In genomic region chr11:11373934-11374333, GRCh38 we compare ENCODE assay signal across 28 cellular contexts.
"Had no signal": no experiment of that assay in that cellular context is flagged by ENCODE, and none has a peak within 500 bp of the region (broad histone marks: within the 10 kb centered on the region; RNA-seq: fewer than 3 reads in every experiment).

No MANE protein-coding gene starts in this region.

- H3K27me3 Mint-ChIP-seq: activated B cell treated with CpG ODN at 0.5 μM for 24 hours had no signal

- H3K9me2 ChIP-seq: SK-N-SH had no signal

- H3K4me3 ChIP-seq: SJSA1 had no signal

- DNase-seq: activated B cell treated with CpG ODN at 0.5 μM for 24 hours; activated CD4-positive, alpha-beta memory T cell treated with anti-CD3 and anti-CD28 coated beads for 36 hours; activated CD4-positive, alpha-beta T cell treated with anti-CD3 and anti-CD28 coated beads for 4 hours; activated CD4-positive, alpha-beta T cell treated with anti-CD3 and anti-CD28 coated beads, Interleukin-2, amount 50 U/mL, for 1 hour; activated CD4-positive, CD25-positive, alpha-beta regulatory T cell treated with anti-CD3 and anti-CD28 coated beads, Interleukin-2, amount 50 U/mL, for 72 hours; activated CD8-positive, alpha-beta memory T cell treated with anti-CD3 and anti-CD28 coated beads, Interleukin-2, amount 50 U/mL, for 4 hours; activated naive CD4-positive, alpha-beta T cell treated with anti-CD3 and anti-CD28 coated beads, Interleukin-2, amount 10 ng/mL, durations not matched to agents 7 days and 5 days; activated naive CD8-positive, alpha-beta T cell treated with anti-CD3 and anti-CD28 coated beads, Interleukin-2, amount 50 U/mL, for 24 hours; activated T-cell treated with anti-CD3 and anti-CD28 coated beads for 4 hours; activated T-cell treated with anti-CD3 and anti-CD28 coated beads, Interleukin-2, amount 50 U/mL, for 4 hours; anterior cingulate cortex; caudate nucleus; Karpas-422; KBM-7; NCI-H1105; NCI-H1417 treated with DMSO at 0.1 percent for 48 hours; NCI-H187 treated with DMSO at 0.1 percent for 48 hours; NCI-H2081; NCI-H345; NCI-H524 treated with DMSO at 0.1 percent for 48 hours; SHP77 treated with DMSO at 0.1 percent for 48 hours; SK-N-SH had no signal

- H3K27me3 ChIP-seq: SJSA1 had no signal

- H3K4me1 Mint-ChIP-seq: activated B cell treated with CpG ODN at 0.5 μM for 24 hours; activated naive CD4-positive, alpha-beta T cell treated with anti-CD3 and anti-CD28 coated beads, Interleukin-2, amount 10 ng/mL, durations not matched to agents 7 days and 5 days; activated naive CD8-positive, alpha-beta T cell treated with anti-CD3 and anti-CD28 coated beads, Interleukin-2, amount 50 U/mL, for 24 hours had no signal

- H3K4me3 Mint-ChIP-seq: activated B cell treated with CpG ODN at 0.5 μM for 24 hours; activated CD4-positive, alpha-beta memory T cell treated with anti-CD3 and anti-CD28 coated beads for 36 hours; activated naive CD4-positive, alpha-beta T cell treated with anti-CD3 and anti-CD28 coated beads, Interleukin-2, amount 10 ng/mL, durations not matched to agents 7 days and 5 days; activated naive CD8-positive, alpha-beta T cell; activated naive CD8-positive, alpha-beta T cell treated with anti-CD3 and anti-CD28 coated beads, Interleukin-2, amount 50 U/mL, for 24 hours; activated T-cell treated with anti-CD3 and anti-CD28 coated beads, Interleukin-2, amount 50 U/mL, for 4 hours; activated T-helper 1 cell treated with anti-CD3 and anti-CD28 coated beads, Interleukin-12 subunit alpha, Interleukin-12 subunit beta, Interleukin-2, Interleukin-4 antibody, amounts not matched to agents 30 ng/mL and 10 ng/mL and 1 ng/mL, durations not matched to agents 14 hours and 24 hours and 36 hours; brain; T-helper 1 cell treated with Interleukin-12 subunit alpha and Interleukin-12 subunit beta and Interleukin-4 antibody, amounts not matched to agents 30 μg/mL and 1 μg/mL, for 36 hours; T-helper 2 cell treated with Interferon-gamma antibody and Interleukin-4, amounts not matched to agents 5 μg/mL and 100 μg/mL, for 36 hours had no signal

- H3K36me3 Mint-ChIP-seq: activated CD4-positive, alpha-beta memory T cell treated with anti-CD3 and anti-CD28 coated beads for 36 hours; activated naive CD4-positive, alpha-beta T cell treated with anti-CD3 and anti-CD28 coated beads, Interleukin-2, amount 10 ng/mL, durations not matched to agents 7 days and 5 days; activated naive CD8-positive, alpha-beta T cell had no signal

- H3K36me3 ChIP-seq: SJSA1 had no signal

- H3K9me3 ChIP-seq: SJSA1, SK-N-SH had no signal

- H3K27ac ChIP-seq: SJSA1 had no signal

- H3K9ac ChIP-seq: SK-N-SH had no signal

- H3K4me1 ChIP-seq: SJSA1 had no signal

- H3K9me3 Mint-ChIP-seq: activated B cell treated with CpG ODN at 0.5 μM for 24 hours; activated CD4-positive, alpha-beta memory T cell treated with anti-CD3 and anti-CD28 coated beads for 36 hours; activated naive CD4-positive, alpha-beta T cell treated with anti-CD3 and anti-CD28 coated beads, Interleukin-2, amount 10 ng/mL, durations not matched to agents 7 days and 5 days; activated naive CD8-positive, alpha-beta T cell treated with anti-CD3 and anti-CD28 coated beads, Interleukin-2, amount 50 U/mL, for 24 hours; activated T-helper 1 cell treated with anti-CD3 and anti-CD28 coated beads, Interleukin-12 subunit alpha, Interleukin-12 subunit beta, Interleukin-2, Interleukin-4 antibody, amounts not matched to agents 30 ng/mL and 10 ng/mL and 1 ng/mL, durations not matched to agents 14 hours and 24 hours and 36 hours; T-helper 1 cell treated with Interleukin-12 subunit alpha and Interleukin-12 subunit beta and Interleukin-4 antibody, amounts not matched to agents 30 μg/mL and 1 μg/mL, for 36 hours; T-helper 2 cell treated with Interferon-gamma antibody and Interleukin-4, amounts not matched to agents 5 μg/mL and 100 μg/mL, for 36 hours had no signal

- H3K4me2 ChIP-seq: SK-N-SH had no signal

- H3K27ac Mint-ChIP-seq: activated B cell treated with CpG ODN at 0.5 μM for 24 hours; activated CD4-positive, alpha-beta memory T cell treated with anti-CD3 and anti-CD28 coated beads for 36 hours; activated naive CD4-positive, alpha-beta T cell treated with anti-CD3 and anti-CD28 coated beads, Interleukin-2, amount 10 ng/mL, durations not matched to agents 7 days and 5 days; activated naive CD8-positive, alpha-beta T cell; activated naive CD8-positive, alpha-beta T cell treated with anti-CD3 and anti-CD28 coated beads, Interleukin-2, amount 50 U/mL, for 24 hours; activated T-helper 1 cell treated with anti-CD3 and anti-CD28 coated beads, Interleukin-12 subunit alpha, Interleukin-12 subunit beta, Interleukin-2, Interleukin-4 antibody, amounts not matched to agents 30 ng/mL and 10 ng/mL and 1 ng/mL, durations not matched to agents 14 hours and 24 hours and 36 hours; brain; T-helper 1 cell treated with Interleukin-12 subunit alpha and Interleukin-12 subunit beta and Interleukin-4 antibody, amounts not matched to agents 30 μg/mL and 1 μg/mL, for 36 hours; T-helper 2 cell treated with Interferon-gamma antibody and Interleukin-4, amounts not matched to agents 5 μg/mL and 100 μg/mL, for 36 hours had no signal
